8 cellular contexts compared by ENCODE assay signal in genomic region chr1:85240174-85240601, GRCh38. TPM values are rescaled to one million over a fixed set of nuclear protein-coding genes. Genes with fewer than 3 reads are reported as not detected.
A peak's percentile ranks its signal among the peaks of the same experiment; 100 is the strongest.
DNase-seq lines count a peak whose midpoint lies in the region; ATAC-seq, FAIRE-seq and TF ChIP-seq lines count a peak whose summit lies in the region.

No MANE protein-coding gene starts in this region.

- H3K36me3 ChIP-seq in DND-41 (ENCODE audit: insufficient read depth, low read length) (no peaks in the 10 kb centered on the region), kidney (ENCODE audit: control insufficient read depth in 1 of 2, insufficient read depth in 2 of 2, low read length in 2 of 2) (no peaks in the 10 kb centered on the region)

- H3K9me3 ChIP-seq in DND-41 (ENCODE audit: insufficient read depth, low read length, severe bottlenecking): no peaks in the 10 kb centered on the region
- H3K9me3 ChIP-seq in kidney (ENCODE audit: control insufficient read depth in 1 of 2, low read length in 2 of 2): no peaks in the 10 kb centered on the region

- DNase-seq in DND-41 (no peak), SW480 (ENCODE audit: low spot score) (peak; percentile 14), kidney (no peak), activated gamma-delta T cell treated with Interleukin-2 at 50 U/mL for 16 hours (no peak)
- DNase-seq in activated T-helper 2 cell treated with anti-CD3 and anti-CD28 coated beads, Interferon-gamma antibody, Interleukin-2, Interleukin-4, amounts not matched to agents 10 μg/mL and 5 μg/mL and 100 μg/mL, durations not matched to agents 14 hours and 24 hours and 36 hours (ENCODE audit: low spot score): no peak

- H3K36me3 Mint-ChIP-seq in activated T-helper 2 cell treated with anti-CD3 and anti-CD28 coated beads, Interferon-gamma antibody, Interleukin-2, Interleukin-4, amounts not matched to agents 10 μg/mL and 5 μg/mL and 100 μg/mL, durations not matched to agents 14 hours and 24 hours and 36 hours (ENCODE audit: low read depth): no peaks in the 10 kb centered on the region

- H3K9me3 Mint-ChIP-seq in activated T-helper 2 cell treated with anti-CD3 and anti-CD28 coated beads, Interferon-gamma antibody, Interleukin-2, Interleukin-4, amounts not matched to agents 10 μg/mL and 5 μg/mL and 100 μg/mL, durations not matched to agents 14 hours and 24 hours and 36 hours: no peaks in the 10 kb centered on the region

- H2AFZ ChIP-seq in DND-41 (ENCODE audit: low read depth, low read length): peak overlapping the region; percentile 58

- TF ChIP-seq CTCF in DND-41 (IDR thresholded peaks at IDR 0.05; ENCODE audit: borderline replicate concordance, extremely low read depth, low read length, poor library complexity, severe bottlenecking) (peak; percentile 27), kidney (IDR thresholded peaks at IDR 0.05; ENCODE audit: borderline replicate concordance, extremely low read depth, insufficient read depth) (peak; percentile 20)

- no peaks in the 10 kb centered on the region for H3K27me3 Mint-ChIP-seq in activated T-helper 2 cell treated with anti-CD3 and anti-CD28 coated beads, Interferon-gamma antibody, Interleukin-2, Interleukin-4, amounts not matched to agents 10 μg/mL and 5 μg/mL and 100 μg/mL, durations not matched to agents 14 hours and 24 hours and 36 hours (ENCODE audit: low read depth)

- H3K4me3 ChIP-seq in DND-41 (ENCODE audit: low read depth in 1 of 2, low read length in 2 of 2) (no peak overlapping the region), kidney (ENCODE audit: low read length in 2 of 2) (no peak overlapping the region)

- peaks cover 21% of the 10 kb centered on the region for H3K4me1 ChIP-seq in DND-41 (ENCODE audit: insufficient read depth, low read length)
- no peaks in the 10 kb centered on the region for H3K4me1 ChIP-seq in kidney (ENCODE audit: control insufficient read depth in 1 of 2, insufficient read depth in 1 of 2, low read depth in 1 of 2, low read length in 2 of 2)

- H3K27ac ChIP-seq in DND-41 (ENCODE audit: low read length): no peak overlapping the region
- no peak overlapping the region for H3K27ac ChIP-seq in kidney (ENCODE audit: low read depth in 2 of 2, low read length in 2 of 2)

- H3K9ac ChIP-seq in DND-41 (ENCODE audit: low read depth, low read length): no peak overlapping the region
- H3K9ac ChIP-seq in kidney (ENCODE audit: low read length in 2 of 2): no peak overlapping the region

- FAIRE-seq in kidney (lab: Jason Lieb, UNC): no peak

- H3K4me3 Mint-ChIP-seq in activated T-helper 2 cell treated with anti-CD3 and anti-CD28 coated beads, Interferon-gamma antibody, Interleukin-2, Interleukin-4, amounts not matched to agents 10 μg/mL and 5 μg/mL and 100 μg/mL, durations not matched to agents 14 hours and 24 hours and 36 hours (ENCODE audit: low read depth): no peak overlapping the region

- H3K79me2 ChIP-seq in DND-41 (ENCODE audit: insufficient read depth, low read length): no peaks in the 10 kb centered on the region

- H3K4me2 ChIP-seq in DND-41 (ENCODE audit: insufficient read depth, low read length): no peak overlapping the region

- ATAC-seq in DND-41 (ENCODE audit: insufficient read depth, low read depth) (0 out of 3 replicates have a peak, but pooled peaks have one; percentile 55), HG02759 (IDR thresholded peaks at IDR 0.05; ENCODE audit: unreplicated experiment) (peak; percentile 67), GM21717 (IDR thresholded peaks at IDR 0.05; ENCODE audit: unreplicated experiment) (no peak), GM21381 (IDR thresholded peaks at IDR 0.05; ENCODE audit: unreplicated experiment) (no peak)

- peaks cover 18% of the 10 kb centered on the region for H3K4me1 Mint-ChIP-seq in activated T-helper 2 cell treated with anti-CD3 and anti-CD28 coated beads, Interferon-gamma antibody, Interleukin-2, Interleukin-4, amounts not matched to agents 10 μg/mL and 5 μg/mL and 100 μg/mL, durations not matched to agents 14 hours and 24 hours and 36 hours (ENCODE audit: low read depth)

- H3K27ac Mint-ChIP-seq in activated T-helper 2 cell treated with anti-CD3 and anti-CD28 coated beads, Interferon-gamma antibody, Interleukin-2, Interleukin-4, amounts not matched to agents 10 μg/mL and 5 μg/mL and 100 μg/mL, durations not matched to agents 14 hours and 24 hours and 36 hours: no peak overlapping the region

- intact Hi-C loops in kidney (cut with DNase I): no loop called here
- intact Hi-C loops in activated T-helper 2 cell treated with anti-CD3 and anti-CD28 coated beads, Interferon-gamma antibody, Interleukin-2, Interleukin-4, amounts not matched to agents 10 μg/mL and 5 μg/mL and 100 μg/mL, durations not matched to agents 14 hours and 24 hours and 36 hours (cut with micrococcal nuclease): no loop called here

- H4K20me1 ChIP-seq in DND-41 (ENCODE audit: insufficient read depth, low read length): no peaks in the 10 kb centered on the region

- no peaks in the 10 kb centered on the region for H3K27me3 ChIP-seq in DND-41 (ENCODE audit: insufficient read depth, low read length, poor library complexity)

RNA-seq across cellular contexts. Expression of gene C1orf52, which starts 19.3 kb away (rescaled TPM):
- total RNA-seq in kidney: 18.7 TPM
- 15.0 TPM for polyA plus RNA-seq in kidney (ENCODE audit: insufficient read depth, low read depth, low replicate concordance)
- total RNA-seq in activated T-helper 2 cell treated with anti-CD3 and anti-CD28 coated beads, Interferon-gamma antibody, Interleukin-2, Interleukin-4, amounts not matched to agents 10 μg/mL and 5 μg/mL and 100 μg/mL, durations not matched to agents 14 hours and 24 hours and 36 hours: 23.9 and 25.8 TPM in 2 replicates

RNA-seq across cellular contexts. Expression of gene BCL10, which starts 36.2 kb away (rescaled TPM):
- total RNA-seq in kidney: 27.1 TPM
- 7.8 TPM for polyA plus RNA-seq in kidney (ENCODE audit: insufficient read depth, low read depth, low replicate concordance)
- total RNA-seq in activated T-helper 2 cell treated with anti-CD3 and anti-CD28 coated beads, Interferon-gamma antibody, Interleukin-2, Interleukin-4, amounts not matched to agents 10 μg/mL and 5 μg/mL and 100 μg/mL, durations not matched to agents 14 hours and 24 hours and 36 hours: 24.4 and 27.4 TPM in 2 replicates

RNA-seq across cellular contexts. Expression of gene SYDE2, which starts 39.4 kb away (rescaled TPM):
- 7.0 TPM for total RNA-seq in kidney
- polyA plus RNA-seq in kidney (ENCODE audit: insufficient read depth, low read depth, low replicate concordance): 1.3 TPM
- 1.9 and 2.1 TPM in 2 replicates for total RNA-seq in activated T-helper 2 cell treated with anti-CD3 and anti-CD28 coated beads, Interferon-gamma antibody, Interleukin-2, Interleukin-4, amounts not matched to agents 10 μg/mL and 5 μg/mL and 100 μg/mL, durations not matched to agents 14 hours and 24 hours and 36 hours

Comparison
In these comparisons a context has a peak if more than half of its experiments do, and no peak if none do; other contexts are left out.
1. ATAC-seq: peak in DND-41 (single experiment) and HG02759 (single experiment); none in GM21717 (single experiment) and GM21381 (single experiment).